12 cellular contexts compared by ENCODE assay signal in the genomic region with DNA sequence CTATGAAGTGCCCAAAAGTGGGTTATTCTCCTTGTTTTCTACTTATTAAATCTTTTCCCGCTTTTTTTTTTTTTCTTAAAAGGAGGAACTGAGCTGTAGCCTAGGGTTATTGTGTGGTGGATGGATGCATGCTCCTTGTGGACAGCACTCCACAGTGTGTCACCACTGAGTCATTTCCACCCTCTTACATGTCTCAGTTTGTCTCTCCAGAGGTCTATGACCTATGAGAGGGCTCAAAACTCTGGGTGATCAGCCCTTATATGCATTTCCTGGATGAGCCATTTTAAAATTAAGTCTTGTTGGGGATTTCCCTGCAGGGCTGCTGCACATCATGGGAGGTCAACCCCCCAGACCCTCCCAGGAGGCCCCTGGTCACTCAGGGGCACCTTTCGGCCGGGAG.
DNase-seq lines count a peak whose midpoint lies in the region; ATAC-seq and TF ChIP-seq lines count a peak whose summit lies in the region.
"Had no signal": no experiment of that assay in that cellular context is flagged by ENCODE, and none has a peak within 500 bp of the region (broad histone marks: within the 10 kb centered on the region; RNA-seq: fewer than 3 reads in every experiment).

No MANE protein-coding gene starts in this region.

- CTCF ChIA-PET in HEK293T (lab: Yijun Ruan, JAX): no interaction called here

- POLR2A ChIA-PET in HEK293T (lab: Yijun Ruan, JAX): no interaction called here

- ATAC-seq in GM21423 (IDR thresholded peaks at IDR 0.05; ENCODE audit: unreplicated experiment): no peak
- ATAC-seq: activated CD4-positive, CD25-positive, alpha-beta regulatory T cell treated with anti-CD3 and anti-CD28 coated beads, Interleukin-2, amount 50 U/mL, for 24 hours had no signal

- TF ChIP-seq CTCF in brain microvascular endothelial cell (IDR thresholded peaks at IDR 0.05; ENCODE audit: low read depth, low read length, missing control alignments): peak; percentile 25

- H3K36me3 ChIP-seq in brain microvascular endothelial cell (replicated peaks): no peaks in the 10 kb centered on the region
- H3K36me3 ChIP-seq: neutrophil had no signal

- H3K27me3 ChIP-seq in brain microvascular endothelial cell (replicated peaks): no peaks in the 10 kb centered on the region
- H3K27me3 ChIP-seq: neutrophil had no signal

- peak; percentile 39 for DNase-seq in DMS53 (lab: John Stamatoyannopoulos, UW)
- DNase-seq in DMS53 treated with DMSO at 0.1 percent for 48 hours (lab: John Stamatoyannopoulos, UW; ENCODE audit: unreplicated experiment): no peak
- DNase-seq in M059J (ENCODE audit: low read depth): peak; percentile 91
- peak; percentile 81 for DNase-seq in brain microvascular endothelial cell
- peak; percentile 41 for DNase-seq in renal cortical epithelial cell (ENCODE audit: low read depth)
- no peak for DNase-seq in NCI-H1417 treated with DMSO at 0.1 percent for 48 hours (lab: John Stamatoyannopoulos, UW)
- no peak for DNase-seq in HEK293T (ENCODE audit: extremely low spot score)
- DNase-seq: NCI-H2081 treated with DMSO at 0.1 percent for 48 hours had no signal

- H3K4me3 ChIP-seq in brain microvascular endothelial cell (ENCODE audit: low read depth, low read length): no peak overlapping the region

- H3K27ac ChIP-seq in brain microvascular endothelial cell: no peak overlapping the region
- H3K27ac ChIP-seq: 22Rv1, neutrophil had no signal

- in situ Hi-C loops in brain microvascular endothelial cell (cut with HindIII; ENCODE audit: low pct_ligation_motif_present, low sequenced_read_pairs): no loop called here

TF ChIP-seq in HEK293T, 16 proteins besides CTCF, POLR2A, EP300 and RAD21:
- TF ChIP-seq FOXA1 (IDR thresholded peaks at IDR 0.05): no peak
- TF ChIP-seq TARDBP (IDR thresholded peaks at IDR 0.05): no peak
- no peak for TF ChIP-seq FOXM1 (IDR thresholded peaks at IDR 0.05; ENCODE audit: borderline replicate concordance)
- no peak for TF ChIP-seq ELF4 (IDR thresholded peaks at IDR 0.05)
- no peak for TF ChIP-seq ZNF384 (IDR thresholded peaks at IDR 0.05)
- no peak for TF ChIP-seq BHLHE40 (IDR thresholded peaks at IDR 0.05; ENCODE audit: borderline replicate concordance)
- no peak for TF ChIP-seq HDGF (IDR thresholded peaks at IDR 0.05; ENCODE audit: borderline replicate concordance)
- TF ChIP-seq CTBP1 (IDR thresholded peaks at IDR 0.05; ENCODE audit: borderline replicate concordance): no peak
- TF ChIP-seq SUZ12 (IDR thresholded peaks at IDR 0.05): no peak
- TF ChIP-seq LEF1 (IDR thresholded peaks at IDR 0.05; ENCODE audit: borderline replicate concordance): no peak
- no peak for TF ChIP-seq FOXK2 (IDR thresholded peaks at IDR 0.05)
- TF ChIP-seq NFRKB (IDR thresholded peaks at IDR 0.05): no peak
- TF ChIP-seq SP1 (IDR thresholded peaks at IDR 0.05): no peak
- TF ChIP-seq, protein P1, sequence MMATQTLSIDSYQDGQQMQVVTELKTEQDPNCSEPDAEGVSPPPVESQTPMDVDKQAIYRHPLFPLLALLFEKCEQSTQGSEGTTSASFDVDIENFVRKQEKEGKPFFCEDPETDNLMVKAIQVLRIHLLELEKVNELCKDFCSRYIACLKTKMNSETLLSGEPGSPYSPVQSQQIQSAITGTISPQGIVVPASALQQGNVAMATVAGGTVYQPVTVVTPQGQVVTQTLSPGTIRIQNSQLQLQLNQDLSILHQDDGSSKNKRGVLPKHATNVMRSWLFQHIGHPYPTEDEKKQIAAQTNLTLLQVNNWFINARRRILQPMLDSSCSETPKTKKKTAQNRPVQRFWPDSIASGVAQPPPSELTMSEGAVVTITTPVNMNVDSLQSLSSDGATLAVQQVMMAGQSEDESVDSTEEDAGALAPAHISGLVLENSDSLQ (IDR thresholded peaks at IDR 0.05): no peak
- no peak for TF ChIP-seq ARNT (IDR thresholded peaks at IDR 0.05)
- TF ChIP-seq L3MBTL2 (conservative IDR thresholded peaks at IDR 0.05): no peak

Comparison
In these comparisons a context has a peak if more than half of its experiments do, and no peak if none do; other contexts are left out.
1. DNase-seq: peak in DMS53 (single experiment), M059J (single experiment), brain microvascular endothelial cell (single experiment) and renal cortical epithelial cell (single experiment); none in DMS53 treated with DMSO at 0.1 percent for 48 hours (single experiment), NCI-H1417 treated with DMSO at 0.1 percent for 48 hours (single experiment) and HEK293T (single experiment).